In the genomic region with DNA sequence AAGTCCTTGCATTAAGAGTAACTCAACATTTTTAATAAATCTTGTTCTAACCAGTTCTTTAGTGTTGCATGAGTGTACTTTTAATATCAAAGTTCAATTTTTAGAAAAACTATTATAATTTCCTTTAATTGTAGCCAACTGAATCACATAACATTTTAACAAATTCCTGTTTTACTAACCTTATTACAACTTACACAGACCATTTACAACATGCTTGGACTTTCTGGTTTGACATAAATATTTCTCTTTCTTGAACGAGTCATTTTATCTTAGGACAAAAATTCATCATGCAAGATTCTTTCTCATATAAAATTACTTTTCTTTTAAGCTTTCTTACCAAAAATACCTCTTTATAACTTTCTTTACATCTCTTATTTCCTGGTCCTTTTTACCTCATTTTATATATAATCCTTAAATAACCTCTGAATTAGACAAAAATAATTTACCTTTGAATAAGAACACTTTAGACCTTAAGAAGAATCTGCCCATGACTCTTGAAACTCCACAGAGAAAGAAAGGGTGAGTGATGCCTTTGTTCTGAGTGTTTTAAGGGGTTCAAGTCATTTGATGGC, we compare ENCODE assay signal across 1 cellular context.
A peak's percentile ranks its signal among the peaks of the same experiment; 100 is the strongest.
TF ChIP-seq lines count a peak whose summit lies in the region.

No MANE protein-coding gene starts in this region.

TF ChIP-seq in HepG2, 621 proteins besides CTCF, POLR2A, EP300 and RAD21:
- TF ChIP-seq ZFP36 (IDR thresholded peaks at IDR 0.05; ENCODE audit: borderline replicate concordance, low read depth, low read length, partially characterized antibody) = peak; percentile 87
- 0 out of 2 replicates have a peak, but pooled peaks have one; percentile 27 for TF ChIP-seq CEBPZ (IDR thresholded peaks at IDR 0.05; ENCODE audit: low read length)
- TF ChIP-seq NFKB2 (CRISPR knock-in tag; IDR thresholded peaks at IDR 0.05; ENCODE audit: borderline replicate concordance) = no peak
- TF ChIP-seq RFXAP (CRISPR knock-in tag; IDR thresholded peaks at IDR 0.05; ENCODE audit: borderline replicate concordance) = no peak
- no peak for TF ChIP-seq SIX1 (CRISPR knock-in tag; IDR thresholded peaks at IDR 0.05; ENCODE audit: borderline replicate concordance)
- no peak for TF ChIP-seq ZFP1 (CRISPR knock-in tag; IDR thresholded peaks at IDR 0.05)
- no peak for TF ChIP-seq REPIN1 (CRISPR knock-in tag; IDR thresholded peaks at IDR 0.05; ENCODE audit: borderline replicate concordance, low read depth)
- TF ChIP-seq NR3C1 (CRISPR knock-in tag; IDR thresholded peaks at IDR 0.05) = no peak
- TF ChIP-seq, protein P1, sequence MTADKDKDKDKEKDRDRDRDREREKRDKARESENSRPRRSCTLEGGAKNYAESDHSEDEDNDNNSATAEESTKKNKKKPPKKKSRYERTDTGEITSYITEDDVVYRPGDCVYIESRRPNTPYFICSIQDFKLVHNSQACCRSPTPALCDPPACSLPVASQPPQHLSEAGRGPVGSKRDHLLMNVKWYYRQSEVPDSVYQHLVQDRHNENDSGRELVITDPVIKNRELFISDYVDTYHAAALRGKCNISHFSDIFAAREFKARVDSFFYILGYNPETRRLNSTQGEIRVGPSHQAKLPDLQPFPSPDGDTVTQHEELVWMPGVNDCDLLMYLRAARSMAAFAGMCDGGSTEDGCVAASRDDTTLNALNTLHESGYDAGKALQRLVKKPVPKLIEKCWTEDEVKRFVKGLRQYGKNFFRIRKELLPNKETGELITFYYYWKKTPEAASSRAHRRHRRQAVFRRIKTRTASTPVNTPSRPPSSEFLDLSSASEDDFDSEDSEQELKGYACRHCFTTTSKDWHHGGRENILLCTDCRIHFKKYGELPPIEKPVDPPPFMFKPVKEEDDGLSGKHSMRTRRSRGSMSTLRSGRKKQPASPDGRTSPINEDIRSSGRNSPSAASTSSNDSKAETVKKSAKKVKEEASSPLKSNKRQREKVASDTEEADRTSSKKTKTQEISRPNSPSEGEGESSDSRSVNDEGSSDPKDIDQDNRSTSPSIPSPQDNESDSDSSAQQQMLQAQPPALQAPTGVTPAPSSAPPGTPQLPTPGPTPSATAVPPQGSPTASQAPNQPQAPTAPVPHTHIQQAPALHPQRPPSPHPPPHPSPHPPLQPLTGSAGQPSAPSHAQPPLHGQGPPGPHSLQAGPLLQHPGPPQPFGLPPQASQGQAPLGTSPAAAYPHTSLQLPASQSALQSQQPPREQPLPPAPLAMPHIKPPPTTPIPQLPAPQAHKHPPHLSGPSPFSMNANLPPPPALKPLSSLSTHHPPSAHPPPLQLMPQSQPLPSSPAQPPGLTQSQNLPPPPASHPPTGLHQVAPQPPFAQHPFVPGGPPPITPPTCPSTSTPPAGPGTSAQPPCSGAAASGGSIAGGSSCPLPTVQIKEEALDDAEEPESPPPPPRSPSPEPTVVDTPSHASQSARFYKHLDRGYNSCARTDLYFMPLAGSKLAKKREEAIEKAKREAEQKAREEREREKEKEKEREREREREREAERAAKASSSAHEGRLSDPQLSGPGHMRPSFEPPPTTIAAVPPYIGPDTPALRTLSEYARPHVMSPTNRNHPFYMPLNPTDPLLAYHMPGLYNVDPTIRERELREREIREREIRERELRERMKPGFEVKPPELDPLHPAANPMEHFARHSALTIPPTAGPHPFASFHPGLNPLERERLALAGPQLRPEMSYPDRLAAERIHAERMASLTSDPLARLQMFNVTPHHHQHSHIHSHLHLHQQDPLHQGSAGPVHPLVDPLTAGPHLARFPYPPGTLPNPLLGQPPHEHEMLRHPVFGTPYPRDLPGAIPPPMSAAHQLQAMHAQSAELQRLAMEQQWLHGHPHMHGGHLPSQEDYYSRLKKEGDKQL (CRISPR knock-in tag; IDR thresholded peaks at IDR 0.05; ENCODE audit: low read depth) = no peak
- no peak for TF ChIP-seq ZNF274 (CRISPR knock-in tag; IDR thresholded peaks at IDR 0.05)
- TF ChIP-seq DR1 (CRISPR knock-in tag; IDR thresholded peaks at IDR 0.05) = no peak
- no peak for TF ChIP-seq TOE1 (CRISPR knock-in tag; IDR thresholded peaks at IDR 0.05)
- TF ChIP-seq ZBTB8A (CRISPR knock-in tag; IDR thresholded peaks at IDR 0.05; ENCODE audit: borderline replicate concordance, low read depth) = no peak
- TF ChIP-seq HES4 (CRISPR knock-in tag; IDR thresholded peaks at IDR 0.05; ENCODE audit: borderline replicate concordance) = no peak
- TF ChIP-seq ATF7 (IDR thresholded peaks at IDR 0.05) = no peak
- TF ChIP-seq ATF7 (CRISPR knock-in tag; IDR thresholded peaks at IDR 0.05) = no peak
